ENCODE assay signal across 15 cellular contexts in the genomic region with DNA sequence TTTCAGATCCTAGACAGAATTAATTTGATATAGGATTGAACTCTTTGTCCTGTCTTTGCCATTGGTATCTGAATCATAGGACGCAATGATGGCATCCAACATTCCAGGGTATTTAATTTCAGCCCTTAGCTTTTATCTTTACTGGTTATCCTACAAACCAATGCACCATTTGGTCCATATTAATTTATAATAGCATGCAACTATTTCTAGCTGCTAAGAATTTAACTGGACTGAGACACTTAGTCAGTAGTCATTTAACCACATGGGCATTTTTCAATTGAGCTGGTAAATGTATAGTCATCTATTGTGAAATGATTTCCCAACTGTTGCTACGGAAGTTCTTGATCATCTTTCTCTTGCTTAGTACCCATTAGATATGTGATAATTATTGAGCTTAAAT.
A peak's percentile ranks its signal among the peaks of the same experiment; 100 is the strongest.
DNase-seq lines count a peak whose midpoint lies in the region; ATAC-seq and TF ChIP-seq lines count a peak whose summit lies in the region.
"Had no signal": no experiment of that assay in that cellular context is flagged by ENCODE, and none has a peak within 500 bp of the region (broad histone marks: within the 10 kb centered on the region; RNA-seq: fewer than 3 reads in every experiment).

No MANE protein-coding gene starts in this region.

- H3K4me1 ChIP-seq in stomach (peaks cover 0 to 26% (median 4%) of the 10 kb centered on the region in 4 donors), thyroid gland (peaks cover 21 to 22% of the 10 kb centered on the region in 2 donors)

- H3K4me3 ChIP-seq in HL-60 (replicated peaks; ENCODE audit: insufficient read depth, low read length) (no peak overlapping the region), fibroblast of villous mesenchyme (ENCODE audit: low read depth, low read length) (no peak overlapping the region), stomach (no peak overlapping the region), thyroid gland (replicated peaks in 1 of 3) (no peak overlapping the region)
- H3K4me3 ChIP-seq: lower lobe of right lung, SJSA1 had no signal

- no peak for ATAC-seq in HG02840 (IDR thresholded peaks at IDR 0.05; ENCODE audit: low FRiP score, unreplicated experiment)
- ATAC-seq in HG03095 (IDR thresholded peaks at IDR 0.05; ENCODE audit: unreplicated experiment), result no peak
- ATAC-seq: activated CD8-positive, alpha-beta memory T cell treated with anti-CD3 and anti-CD28 coated beads, Interleukin-2, amount 10 ng/mL, durations not matched to agents 7 days and 5 days; activated naive CD4-positive, alpha-beta T cell treated with anti-CD3 and anti-CD28 coated beads, Interleukin-2, amount 50 U/mL, for 72 hours; lower lobe of right lung had no signal

- intact Hi-C loops in stomach (cut with DNase I; ENCODE audit: low total_unique reads), result no loop called here
- intact Hi-C loops in thyroid gland (cut with DNase I), result no loop called here

- TF ChIP-seq POLR2A in stomach (IDR thresholded peaks at IDR 0.05) (no peak), thyroid gland (IDR thresholded peaks at IDR 0.05) (no peak)

- WGBS in stomach, 5 donors, result 89 to 95% (median 92%) methylated on average over 2 of the region's 2 CpGs
- WGBS in thyroid gland, 2 donors, result 92 to 93% methylated on average over 2 of the region's 2 CpGs

- H3K9me3 ChIP-seq in stomach, result no peaks in the 10 kb centered on the region
- H3K9me3 ChIP-seq in thyroid gland, result no peaks in the 10 kb centered on the region
- H3K9me3 ChIP-seq: lower lobe of right lung, SJSA1 had no signal

- peak; percentile 55 for DNase-seq in AG08395 (ENCODE audit: low spot score)
- DNase-seq in HL-60 (ENCODE audit: low read depth in 1 of 2, low spot score in 1 of 2), result peak; percentile 44 to 92
- DNase-seq in SIG-M5 (lab: John Stamatoyannopoulos, UW), result peak; percentile 34
- peak; percentile 17 for DNase-seq in fibroblast of villous mesenchyme (ENCODE audit: low read depth)
- no peak for DNase-seq in stomach
- no peak for DNase-seq in thyroid gland
- DNase-seq: activated CD8-positive, alpha-beta memory T cell treated with anti-CD3 and anti-CD28 coated beads, Interleukin-2, amount 10 ng/mL, durations not matched to agents 7 days and 5 days; erythroblast; lower lobe of right lung; NCI-H187; NCI-H526 had no signal

- no peak for TF ChIP-seq CTCF in HL-60 (IDR thresholded peaks at IDR 0.05; ENCODE audit: insufficient read depth, low read length)
- no peak for TF ChIP-seq CTCF in fibroblast of villous mesenchyme (IDR thresholded peaks at IDR 0.05; ENCODE audit: insufficient read depth, low read depth, low read length)
- TF ChIP-seq CTCF in stomach (IDR thresholded peaks at IDR 0.05), result no peak
- TF ChIP-seq CTCF in thyroid gland (IDR thresholded peaks at IDR 0.05), result no peak

- H3K36me3 ChIP-seq in stomach (no peaks in the 10 kb centered on the region), thyroid gland (no peaks in the 10 kb centered on the region)
- H3K36me3 ChIP-seq: lower lobe of right lung, SJSA1 had no signal

- H3K27ac ChIP-seq in HL-60 (replicated peaks), result peak overlapping the region; percentile 34
- H3K27ac ChIP-seq in stomach, result no peak overlapping the region
- H3K27ac ChIP-seq in thyroid gland, result no peak overlapping the region
- H3K27ac ChIP-seq: SJSA1 had no signal

- no peaks in the 10 kb centered on the region for H3K27me3 ChIP-seq in HL-60 (ENCODE audit: insufficient read depth, poor library complexity, severe bottlenecking)
- no peaks in the 10 kb centered on the region for H3K27me3 ChIP-seq in stomach
- H3K27me3 ChIP-seq in thyroid gland, result no peaks in the 10 kb centered on the region
- H3K27me3 ChIP-seq: SJSA1 had no signal

- no peak for TF ChIP-seq EP300 in stomach (IDR thresholded peaks at IDR 0.05)

Comparison
In these comparisons a context has a peak if more than half of its experiments do, and no peak if none do; other contexts are left out.
1. DNase-seq: peak in AG08395 (single experiment), HL-60 (2 of 2), SIG-M5 (single experiment) and fibroblast of villous mesenchyme (single experiment); none in stomach (single experiment) and thyroid gland (0 of 2).